In genomic region chr5:107997338-107997979, GRCh38 we compare ENCODE assay signal across 22 cellular contexts.
DNase-seq lines count a peak whose midpoint lies in the region; ATAC-seq and TF ChIP-seq lines count a peak whose summit lies in the region.
"Had no signal": no experiment of that assay in that cellular context is flagged by ENCODE, and none has a peak within 500 bp of the region (broad histone marks: within the 10 kb centered on the region; RNA-seq: fewer than 3 reads in every experiment).

No MANE protein-coding gene starts in this region.

- no peaks in the 10 kb centered on the region for H3K36me3 Mint-ChIP-seq in brain
- H3K36me3 Mint-ChIP-seq: type B pancreatic cell had no signal

- no peaks in the 10 kb centered on the region for H3K9me3 ChIP-seq in HUES48 (ENCODE audit: control insufficient read depth, insufficient read depth, low read length)
- H3K9me3 ChIP-seq: colonic mucosa, spleen had no signal

- H3K4me3 ChIP-seq in AG10803 (ENCODE audit: low read length): no peak overlapping the region
- peak overlapping the region; percentile 28; the same call in 1 of the 2 replicates for H3K4me3 ChIP-seq in HUES48 (ENCODE audit: low read depth, low read length)
- H3K4me3 ChIP-seq: colonic mucosa, hepatocyte, SK-N-MC, spleen had no signal

- peak overlapping the region; percentile 37 for H3K27ac ChIP-seq in HUES48 (ENCODE audit: low read depth, low read length)
- H3K27ac ChIP-seq: colonic mucosa, hepatocyte, SK-N-MC, spleen had no signal

- ATAC-seq in HG03095 (IDR thresholded peaks at IDR 0.05; ENCODE audit: unreplicated experiment): no peak
- ATAC-seq: left colon; stimulated activated naive B cell treated with anti-CD40 and anti-IgM and Interleukin-4, amounts not matched to agents 10 μg/mL and 1 μg/mL and 100 μg/mL, for 72 hours had no signal

- H3K27me3 ChIP-seq in HUES48 (ENCODE audit: control insufficient read depth, insufficient read depth, low read length): no peaks in the 10 kb centered on the region
- H3K27me3 ChIP-seq: colonic mucosa, hepatocyte, spleen had no signal

- peaks cover 2% of the 10 kb centered on the region for H3K27me3 Mint-ChIP-seq in brain
- H3K27me3 Mint-ChIP-seq: stimulated activated naive B cell treated with anti-CD40 and anti-IgM and Interleukin-4, amounts not matched to agents 10 μg/mL and 1 μg/mL and 100 μg/mL, for 72 hours; type B pancreatic cell had no signal

- DNase-seq in AG10803 (ENCODE audit: low read depth) (peak; percentile 13), lung microvascular endothelial cell (ENCODE audit: low read depth in 2 of 2) (peak; percentile 6 to 83), GM10266 (ENCODE audit: extremely low spot score) (no peak), HPDE6-E6E7 (ENCODE audit: extremely low spot score) (no peak), head of caudate nucleus (no peak)
- DNase-seq: activated CD4-positive, alpha-beta T cell treated with anti-CD3 and anti-CD28 coated beads, Interleukin-2, amount 50 U/mL, for 4 hours; activated T-cell treated with anti-CD3 and anti-CD28 coated beads, Interleukin-2, amount 50 U/mL, for 48 hours; colonic mucosa; COR-L47; erythroblast; left colon; NCI-H2029; NCI-H524 treated with DMSO at 0.1 percent for 48 hours; OCI-M1; spleen; stimulated activated naive B cell treated with anti-CD40 and anti-IgM and Interleukin-4, amounts not matched to agents 10 μg/mL and 1 μg/mL and 100 μg/mL, for 72 hours had no signal

- H3K36me3 ChIP-seq in HUES48 (ENCODE audit: control insufficient read depth, insufficient read depth, low read length): no peaks in the 10 kb centered on the region
- H3K36me3 ChIP-seq: colonic mucosa had no signal

- intact Hi-C loops in head of caudate nucleus (cut with DNase I): no loop called here

- peaks cover 20% of the 10 kb centered on the region for H3K4me1 ChIP-seq in HUES48 (ENCODE audit: control insufficient read depth, insufficient read depth, low read length)
- H3K4me1 ChIP-seq: colonic mucosa had no signal

- H3K4me3 Mint-ChIP-seq in brain: peak overlapping the region in 1 of 5 experiments; percentile 25
- H3K4me3 Mint-ChIP-seq: stimulated activated naive B cell treated with anti-CD40 and anti-IgM and Interleukin-4, amounts not matched to agents 10 μg/mL and 1 μg/mL and 100 μg/mL, for 72 hours; type B pancreatic cell had no signal

- peaks cover 7% of the 10 kb centered on the region for H3K4me1 Mint-ChIP-seq in brain
- H3K4me1 Mint-ChIP-seq: stimulated activated naive B cell treated with anti-CD40 and anti-IgM and Interleukin-4, amounts not matched to agents 10 μg/mL and 1 μg/mL and 100 μg/mL, for 72 hours had no signal

- TF ChIP-seq CTCF in AG10803 (conservative IDR thresholded peaks at IDR 0.05; ENCODE audit: low read length) (no peak), brain (conservative IDR thresholded peaks at IDR 0.05) (no peak), GM10266 (IDR thresholded peaks at IDR 0.05; ENCODE audit: control insufficient read depth, insufficient read depth, low read depth, missing control alignments) (no peak)

- no peak overlapping the region for H3K9ac ChIP-seq in HUES48 (ENCODE audit: low read depth, low read length)

- peak overlapping the region in 3 of 5 experiments; percentile 27 to 79 (median 76) for H3K27ac Mint-ChIP-seq in brain
- H3K27ac Mint-ChIP-seq: stimulated activated naive B cell treated with anti-CD40 and anti-IgM and Interleukin-4, amounts not matched to agents 10 μg/mL and 1 μg/mL and 100 μg/mL, for 72 hours; type B pancreatic cell had no signal

- H3K9me3 Mint-ChIP-seq in brain: no peaks in the 10 kb centered on the region
- H3K9me3 Mint-ChIP-seq: type B pancreatic cell had no signal

Comparison
In these comparisons a context has a peak if more than half of its experiments do, and no peak if none do; other contexts are left out.
1. DNase-seq: peak in AG10803 (single experiment) and lung microvascular endothelial cell (2 of 2); none in GM10266 (single experiment), HPDE6-E6E7 (single experiment) and head of caudate nucleus (0 of 42).